ENCODE assay signal across 1 cellular context in genomic region chr2:46407852-46408455, GRCh38.
A peak's percentile ranks its signal among the peaks of the same experiment; 100 is the strongest.
TF ChIP-seq lines count a peak whose summit lies in the region.

No MANE protein-coding gene starts in this region.

TF ChIP-seq in HepG2, 621 proteins besides CTCF, POLR2A, EP300 and RAD21 (continued from another document):
- TF ChIP-seq ZBTB33 (CRISPR knock-in tag; IDR thresholded peaks at IDR 0.05) (no peak), ZBTB38 (CRISPR knock-in tag; IDR thresholded peaks at IDR 0.05) (peak; percentile 70), RBAK (CRISPR knock-in tag; IDR thresholded peaks at IDR 0.05) (0 out of 2 replicates have a peak, but pooled peaks have one; percentile 28), FOXA3 (CRISPR knock-in tag; IDR thresholded peaks at IDR 0.05) (no peak), ZNF207 (IDR thresholded peaks at IDR 0.05; ENCODE audit: borderline replicate concordance) (no peak), PHB2 (IDR thresholded peaks at IDR 0.05; ENCODE audit: partially characterized antibody) (no peak), SNAPC5 (CRISPR knock-in tag; IDR thresholded peaks at IDR 0.05; ENCODE audit: borderline replicate concordance) (no peak), ZNF788 (CRISPR knock-in tag; IDR thresholded peaks at IDR 0.05; ENCODE audit: borderline replicate concordance) (0 out of 2 replicates have a peak, but pooled peaks have one; percentile 25), E2F2 (CRISPR knock-in tag; IDR thresholded peaks at IDR 0.05; ENCODE audit: borderline replicate concordance) (0 out of 2 replicates have a peak, but pooled peaks have one; percentile 28), NR2F6 (IDR thresholded peaks at IDR 0.05) (no peak), NR2F6 (CRISPR knock-in tag; IDR thresholded peaks at IDR 0.05) (0 out of 2 replicates have a peak, but pooled peaks have one; percentile 10), FOSL1 (CRISPR knock-in tag; IDR thresholded peaks at IDR 0.05; ENCODE audit: borderline replicate concordance) (no peak), ZNF558 (CRISPR knock-in tag; IDR thresholded peaks at IDR 0.05; ENCODE audit: borderline replicate concordance) (no peak; the same call in 1 of the 2 replicates), ZNF136 (CRISPR knock-in tag; IDR thresholded peaks at IDR 0.05; ENCODE audit: low read depth) (no peak), ATF6 (CRISPR knock-in tag; conservative IDR thresholded peaks at IDR 0.05) (no peak), MTERF4 (CRISPR knock-in tag; IDR thresholded peaks at IDR 0.05) (peak; percentile 22; the same call in 1 of the 2 replicates), KLF15 (CRISPR knock-in tag; IDR thresholded peaks at IDR 0.05; ENCODE audit: borderline replicate concordance) (no peak), ZNF597 (CRISPR knock-in tag; IDR thresholded peaks at IDR 0.05) (no peak), PLRG1 (conservative IDR thresholded peaks at IDR 0.05) (no peak), FLYWCH1 (CRISPR knock-in tag; IDR thresholded peaks at IDR 0.05) (no peak), TMF1 (CRISPR knock-in tag; IDR thresholded peaks at IDR 0.05; ENCODE audit: low read depth) (no peak), ZNF550 (CRISPR knock-in tag; IDR thresholded peaks at IDR 0.05; ENCODE audit: borderline replicate concordance) (0 out of 2 replicates have a peak, but pooled peaks have one; percentile 37), TCF12 (IDR thresholded peaks at IDR 0.05) (no peak), TCF12 (CRISPR knock-in tag; IDR thresholded peaks at IDR 0.05) (no peak), ZNF839 (CRISPR knock-in tag; IDR thresholded peaks at IDR 0.05; ENCODE audit: borderline replicate concordance) (peak; percentile 22; the same call in 1 of the 2 replicates), ZNF331 (CRISPR knock-in tag; IDR thresholded peaks at IDR 0.05) (0 out of 2 replicates have a peak, but pooled peaks have one; percentile 25), HNRNPUL1 (IDR thresholded peaks at IDR 0.05; ENCODE audit: low read depth, low read length) (no peak), MEIS2 (CRISPR knock-in tag; IDR thresholded peaks at IDR 0.05) (no peak), ZNF720 (CRISPR knock-in tag; IDR thresholded peaks at IDR 0.05) (no peak), ZHX1 (CRISPR knock-in tag; IDR thresholded peaks at IDR 0.05; ENCODE audit: low read depth) (no peak), SMARCE1 (IDR thresholded peaks at IDR 0.05; ENCODE audit: borderline replicate concordance) (no peak), TEAD3 (CRISPR knock-in tag; optimal IDR thresholded peaks at IDR 0.05; ENCODE audit: borderline replicate concordance) (peak; percentile 58), SP2 (CRISPR knock-in tag; IDR thresholded peaks at IDR 0.05) (no peak), ZBTB49 (CRISPR knock-in tag; IDR thresholded peaks at IDR 0.05; ENCODE audit: borderline replicate concordance) (no peak), HDAC1 (CRISPR knock-in tag; IDR thresholded peaks at IDR 0.05) (no peak), ARNT2 (CRISPR knock-in tag; IDR thresholded peaks at IDR 0.05; ENCODE audit: low read depth) (no peak)
TF ChIP-seq in HepG2: peak in this region for 11.
